In the genomic region with DNA sequence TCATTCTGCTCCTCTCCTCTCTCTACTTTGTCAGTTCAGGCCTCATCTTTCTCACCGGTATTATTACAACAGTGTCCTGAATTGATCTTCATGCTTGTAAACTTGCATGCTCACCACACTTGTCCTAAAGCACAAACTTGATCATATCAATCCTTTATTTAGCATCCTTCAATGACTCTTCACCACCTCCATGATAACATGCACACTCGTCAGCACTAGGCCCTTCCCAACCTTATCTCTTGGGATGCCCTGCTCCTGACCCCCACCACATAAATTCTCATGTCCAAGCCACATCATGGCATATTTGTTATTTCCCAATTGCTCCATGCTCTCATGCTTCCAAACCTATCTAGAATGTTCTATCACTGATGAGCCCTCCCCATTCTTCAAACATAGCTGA, we compare ENCODE assay signal across 31 cellular contexts.
"Had no signal": no experiment of that assay in that cellular context is flagged by ENCODE, and none has a peak within 500 bp of the region (broad histone marks: within the 10 kb centered on the region; RNA-seq: fewer than 3 reads in every experiment).

No MANE protein-coding gene starts in this region.

- H3K4me1 Mint-ChIP-seq: stimulated activated effector memory CD8-positive, alpha-beta T cell treated with anti-CD3 and anti-CD28 coated beads, Interleukin-12 subunit alpha, Interleukin-12 subunit beta, amount 100 ng/mL, for 72 hours had no signal

- H3K9me3 ChIP-seq: breast epithelium, gastrocnemius medialis, right lobe of liver, thyroid gland, upper lobe of left lung, vagina had no signal

- H3K4me3 ChIP-seq: breast epithelium, coronary artery, dorsolateral prefrontal cortex, gastrocnemius medialis, right lobe of liver, thyroid gland, upper lobe of left lung, vagina had no signal

- H3K27ac Mint-ChIP-seq: activated CD4-positive, alpha-beta memory T cell treated with anti-CD3 and anti-CD28 coated beads, Interleukin-2, amount 10 ng/mL, durations not matched to agents 7 days and 5 days; activated CD4-positive, alpha-beta T cell treated with anti-CD3 and anti-CD28 coated beads, Interleukin-2, amount 10 ng/mL, durations not matched to agents 7 days and 5 days; activated naive CD4-positive, alpha-beta T cell treated with anti-CD3 and anti-CD28 coated beads, Interleukin-2, amount 10 ng/mL, durations not matched to agents 7 days and 5 days; activated naive CD8-positive, alpha-beta T cell treated with anti-CD3 and anti-CD28 coated beads, Interleukin-2, amount 10 ng/mL, durations not matched to agents 7 days and 5 days; activated T-cell treated with anti-CD3 and anti-CD28 coated beads, Interleukin-2, amount 50 U/mL, for 24 hours; mesothelial cell of epicardium; stimulated activated effector memory CD8-positive, alpha-beta T cell treated with anti-CD3 and anti-CD28 coated beads, Interleukin-12 subunit alpha, Interleukin-12 subunit beta, amount 100 ng/mL, for 72 hours; stimulated activated naive CD8-positive, alpha-beta T cell treated with anti-CD3 and anti-CD28 coated beads, Interleukin-15, Interleukin-2, amounts not matched to agents 100 ng/mL and 50 ng/mL, for 24 hours; T-helper 17 cell had no signal

- H3K9me3 Mint-ChIP-seq: activated CD4-positive, alpha-beta memory T cell treated with anti-CD3 and anti-CD28 coated beads, Interleukin-2, amount 10 ng/mL, durations not matched to agents 7 days and 5 days; activated CD4-positive, alpha-beta T cell treated with anti-CD3 and anti-CD28 coated beads, Interleukin-2, amount 10 ng/mL, durations not matched to agents 7 days and 5 days; activated naive CD4-positive, alpha-beta T cell treated with anti-CD3 and anti-CD28 coated beads, Interleukin-2, amount 10 ng/mL, durations not matched to agents 7 days and 5 days; activated naive CD8-positive, alpha-beta T cell treated with anti-CD3 and anti-CD28 coated beads, Interleukin-2, amount 10 ng/mL, durations not matched to agents 7 days and 5 days; activated T-cell treated with anti-CD3 and anti-CD28 coated beads, Interleukin-2, amount 50 U/mL, for 24 hours; mesothelial cell of epicardium; naive thymus-derived CD4-positive, alpha-beta T cell; stimulated activated effector memory CD8-positive, alpha-beta T cell treated with anti-CD3 and anti-CD28 coated beads, Interleukin-12 subunit alpha, Interleukin-12 subunit beta, amount 100 ng/mL, for 72 hours; stimulated activated naive CD8-positive, alpha-beta T cell treated with anti-CD3 and anti-CD28 coated beads, Interleukin-15, Interleukin-2, amounts not matched to agents 100 ng/mL and 50 ng/mL, for 24 hours had no signal

- DNase-seq: activated CD4-positive, alpha-beta memory T cell treated with anti-CD3 and anti-CD28 coated beads, Interleukin-2, amount 10 ng/mL, durations not matched to agents 7 days and 5 days; activated CD4-positive, alpha-beta T cell treated with anti-CD3 and anti-CD28 coated beads for 1 hour; activated CD4-positive, alpha-beta T cell treated with anti-CD3 and anti-CD28 coated beads, Interleukin-2, amount 10 ng/mL, durations not matched to agents 7 days and 5 days; activated CD8-positive, alpha-beta memory T cell treated with anti-CD3 and anti-CD28 coated beads, Interleukin-2, amount 50 U/mL, for 48 hours; activated gamma-delta T cell; activated naive CD4-positive, alpha-beta T cell treated with anti-CD3 and anti-CD28 coated beads, Interleukin-2, amount 10 ng/mL, durations not matched to agents 7 days and 5 days; activated naive CD8-positive, alpha-beta T cell treated with anti-CD3 and anti-CD28 coated beads, Interleukin-2, amount 10 ng/mL, durations not matched to agents 7 days and 5 days; activated T-cell treated with anti-CD3 and anti-CD28 coated beads, Interleukin-2, amount 50 U/mL, for 24 hours; amniotic stem cell; cerebellar nuclear complex; dorsolateral prefrontal cortex; effector memory CD4-positive, alpha-beta T cell; erythroblast; gastrocnemius medialis; hippocampal formation; left cardiac atrium; naive thymus-derived CD4-positive, alpha-beta T cell; posterior cingulate gyrus; right lobe of liver; stimulated activated CD4-positive, alpha-beta T cell treated with anti-CD3 and anti-CD28 coated beads, Interleukin-4, amount 100 ng/mL, for 24 hours; T-helper 17 cell; T1000; thyroid gland; upper lobe of left lung had no signal

- FAIRE-seq: keratinocyte had no signal

- H3K36me3 ChIP-seq: breast epithelium, gastrocnemius medialis, right lobe of liver, thyroid gland, upper lobe of left lung, vagina had no signal

- H3K4me1 ChIP-seq: breast epithelium, right lobe of liver, thyroid gland, upper lobe of left lung, vagina had no signal

- H3K36me3 Mint-ChIP-seq: activated naive CD4-positive, alpha-beta T cell treated with anti-CD3 and anti-CD28 coated beads, Interleukin-2, amount 10 ng/mL, durations not matched to agents 7 days and 5 days; activated naive CD8-positive, alpha-beta T cell treated with anti-CD3 and anti-CD28 coated beads, Interleukin-2, amount 10 ng/mL, durations not matched to agents 7 days and 5 days; naive thymus-derived CD4-positive, alpha-beta T cell; stimulated activated effector memory CD8-positive, alpha-beta T cell treated with anti-CD3 and anti-CD28 coated beads, Interleukin-12 subunit alpha, Interleukin-12 subunit beta, amount 100 ng/mL, for 72 hours had no signal

- H3K27me3 Mint-ChIP-seq: activated naive CD4-positive, alpha-beta T cell treated with anti-CD3 and anti-CD28 coated beads, Interleukin-2, amount 10 ng/mL, durations not matched to agents 7 days and 5 days; activated T-cell treated with anti-CD3 and anti-CD28 coated beads, Interleukin-2, amount 50 U/mL, for 24 hours; stimulated activated naive CD8-positive, alpha-beta T cell treated with anti-CD3 and anti-CD28 coated beads, Interleukin-15, Interleukin-2, amounts not matched to agents 100 ng/mL and 50 ng/mL, for 24 hours; T-helper 17 cell had no signal

- ATAC-seq: gastrocnemius medialis; naive thymus-derived CD4-positive, alpha-beta T cell; right lobe of liver; stimulated activated effector memory CD8-positive, alpha-beta T cell treated with anti-CD3 and anti-CD28 coated beads, Interleukin-12 subunit alpha, Interleukin-12 subunit beta, amount 100 ng/mL, for 72 hours; T-helper 17 cell had no signal

- H3K4me3 Mint-ChIP-seq: activated CD4-positive, alpha-beta memory T cell treated with anti-CD3 and anti-CD28 coated beads, Interleukin-2, amount 10 ng/mL, durations not matched to agents 7 days and 5 days; activated CD4-positive, alpha-beta T cell treated with anti-CD3 and anti-CD28 coated beads, Interleukin-2, amount 10 ng/mL, durations not matched to agents 7 days and 5 days; activated naive CD4-positive, alpha-beta T cell treated with anti-CD3 and anti-CD28 coated beads, Interleukin-2, amount 10 ng/mL, durations not matched to agents 7 days and 5 days; activated naive CD8-positive, alpha-beta T cell treated with anti-CD3 and anti-CD28 coated beads, Interleukin-2, amount 10 ng/mL, durations not matched to agents 7 days and 5 days; activated T-cell treated with anti-CD3 and anti-CD28 coated beads, Interleukin-2, amount 50 U/mL, for 24 hours; mesothelial cell of epicardium; naive thymus-derived CD4-positive, alpha-beta T cell; stimulated activated effector memory CD8-positive, alpha-beta T cell treated with anti-CD3 and anti-CD28 coated beads, Interleukin-12 subunit alpha, Interleukin-12 subunit beta, amount 100 ng/mL, for 72 hours; stimulated activated naive CD8-positive, alpha-beta T cell treated with anti-CD3 and anti-CD28 coated beads, Interleukin-15, Interleukin-2, amounts not matched to agents 100 ng/mL and 50 ng/mL, for 24 hours; T-helper 17 cell had no signal

- H3K27ac ChIP-seq: breast epithelium, coronary artery, gastrocnemius medialis, right lobe of liver, thyroid gland, upper lobe of left lung, vagina had no signal

- H3K27me3 ChIP-seq: breast epithelium, dorsolateral prefrontal cortex, gastrocnemius medialis, right lobe of liver, thyroid gland, upper lobe of left lung, vagina had no signal
